ENCODE assay signal across 14 cellular contexts in genomic region chr6:11798096-11798495, GRCh38.
"Had no signal": no experiment of that assay in that cellular context is flagged by ENCODE, and none has a peak within 500 bp of the region (broad histone marks: within the 10 kb centered on the region; RNA-seq: fewer than 3 reads in every experiment).

No MANE protein-coding gene starts in this region.

- H3K4me3 ChIP-seq: colonic mucosa, transverse colon had no signal

- H3K4me1 ChIP-seq: colonic mucosa had no signal

- H3K27ac ChIP-seq: colonic mucosa, transverse colon, WERI-Rb-1 had no signal

- H3K36me3 ChIP-seq: colonic mucosa, transverse colon, WERI-Rb-1 had no signal

- DNase-seq: activated CD4-positive, alpha-beta memory T cell treated with anti-CD3 and anti-CD28 coated beads, Interleukin-2, amount 10 ng/mL, durations not matched to agents 7 days and 5 days; activated CD4-positive, alpha-beta T cell treated with anti-CD3 and anti-CD28 coated beads for 36 hours; activated CD8-positive, alpha-beta memory T cell treated with anti-CD3 and anti-CD28 coated beads, Interleukin-2, amount 50 U/mL, for 4 hours; activated naive CD4-positive, alpha-beta T cell; caudate nucleus; colonic mucosa; effector CD4-positive, alpha-beta T cell; naive B cell; right cardiac atrium; small intestine; stimulated activated naive B cell treated with anti-CD40 and anti-IgM and Interleukin-4, amounts not matched to agents 10 μg/mL and 1 μg/mL and 100 μg/mL, for 72 hours; T-helper 1 cell; transverse colon; WERI-Rb-1 had no signal

- H3K27me3 ChIP-seq: colonic mucosa, transverse colon had no signal

- ATAC-seq: activated CD4-positive, alpha-beta T cell treated with anti-CD3 and anti-CD28 coated beads for 36 hours; right cardiac atrium; stimulated activated naive B cell treated with anti-CD40 and anti-IgM and Interleukin-4, amounts not matched to agents 10 μg/mL and 1 μg/mL and 100 μg/mL, for 72 hours had no signal

- H3K9me3 ChIP-seq: colonic mucosa, transverse colon had no signal
